8 cellular contexts compared by ENCODE assay signal in the genomic region with DNA sequence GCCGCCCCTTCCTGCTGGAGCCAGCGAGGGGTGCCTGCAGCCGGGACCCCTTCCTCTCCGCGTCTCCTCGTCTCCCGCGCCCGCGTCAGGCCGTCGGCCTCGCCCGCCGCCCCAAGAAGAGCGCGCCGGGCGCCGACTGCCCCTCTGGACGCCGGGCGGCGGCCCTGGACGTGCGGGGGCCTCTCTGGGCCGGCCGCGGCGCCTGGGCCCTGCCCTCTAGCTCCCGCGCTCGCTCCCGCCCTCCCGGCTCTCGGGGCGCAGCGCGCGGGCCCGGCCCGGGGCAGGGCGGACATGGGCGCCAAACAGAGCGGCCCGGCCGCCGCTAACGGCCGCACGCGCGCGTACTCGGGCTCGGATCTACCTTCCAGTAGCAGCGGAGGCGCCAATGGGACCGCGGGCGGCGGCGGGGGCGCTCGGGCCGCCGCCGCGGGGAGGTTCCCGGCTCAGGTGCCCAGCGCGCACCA. TPM values are rescaled to one million over a fixed set of nuclear protein-coding genes. Genes with fewer than 3 reads are reported as not detected.
DNase-seq lines count a peak whose midpoint lies in the region; ATAC-seq and TF ChIP-seq lines count a peak whose summit lies in the region.

No MANE protein-coding gene starts in this region.

- peak overlapping the region; percentile 82 for H3K9ac ChIP-seq in OCI-LY3 (ENCODE audit: low read length)

- peaks cover 23% of the 10 kb centered on the region for H3K4me1 ChIP-seq in OCI-LY3 (ENCODE audit: low read length)

- H3K27me3 ChIP-seq in OCI-LY3 (ENCODE audit: low read depth, low read length): no peaks in the 10 kb centered on the region

- peaks cover 8% of the 10 kb centered on the region for H3K36me3 ChIP-seq in OCI-LY3 (replicated peaks; ENCODE audit: low read depth, low read length)

- 0 out of 2 replicates have a peak, but pooled peaks cover 2% of the 10 kb centered on the region for H4K20me1 ChIP-seq in OCI-LY3 (ENCODE audit: insufficient read depth, low read length)

- H3K27ac ChIP-seq in OCI-LY3 (ENCODE audit: low read length): peak overlapping the region; percentile 82

- no peaks in the 10 kb centered on the region for H3K9me3 ChIP-seq in OCI-LY3 (ENCODE audit: insufficient read depth, low read length)

- peak; percentile 47 for DNase-seq in activated naive CD4-positive, alpha-beta T cell treated with anti-CD3 and anti-CD28 coated beads, Interleukin-2, amount 50 U/mL, for 16 hours
- DNase-seq in Right ventricle myocardium superior (peak; percentile 65), retinal pigment epithelial cell (ENCODE audit: low read depth) (no peak), hepatic stellate cell (ENCODE audit: low spot score) (no peak), NCI-H128 (lab: John Stamatoyannopoulos, UW; ENCODE audit: unreplicated experiment) (no peak)

- H3K79me2 ChIP-seq in OCI-LY3 (ENCODE audit: low read length): peaks cover 40% of the 10 kb centered on the region

- TF ChIP-seq CTCF in OCI-LY3 (IDR thresholded peaks at IDR 0.05; ENCODE audit: low read depth, low read length) (no peak), retinal pigment epithelial cell (conservative IDR thresholded peaks at IDR 0.05; ENCODE audit: low read depth, low read length) (no peak)

- H2AFZ ChIP-seq in OCI-LY3 (ENCODE audit: low read depth, low read length): no peak overlapping the region

- ATAC-seq in GM18519 (IDR thresholded peaks at IDR 0.05; ENCODE audit: low FRiP score, unreplicated experiment) (peak; percentile 9), HG02642 (IDR thresholded peaks at IDR 0.05; ENCODE audit: poor library complexity, unreplicated experiment) (peak; percentile 29), Right ventricle myocardium superior (ENCODE audit: poor library complexity) (peak; percentile 25)

- H3K4me2 ChIP-seq in OCI-LY3 (ENCODE audit: low read length): peak overlapping the region; percentile 32; the same call in 1 of the 2 replicates

- H3K4me3 ChIP-seq in OCI-LY3 (ENCODE audit: low read length) (peak overlapping the region; percentile 87), retinal pigment epithelial cell (ENCODE audit: low read length) (peak overlapping the region; percentile 80)

- intact Hi-C loops in Right ventricle myocardium superior (cut with DNase I): no loop called here

RNA-seq across cellular contexts. Expression of a gene that starts 0.7 kb away (rescaled TPM):
- total RNA-seq in Right ventricle myocardium superior: 7.2 TPM

Comparison
In these comparisons a context has a peak if more than half of its experiments do, and no peak if none do; other contexts are left out.
1. DNase-seq: peak in activated naive CD4-positive, alpha-beta T cell treated with anti-CD3 and anti-CD28 coated beads, Interleukin-2, amount 50 U/mL, for 16 hours (single experiment) and Right ventricle myocardium superior (single experiment); none in retinal pigment epithelial cell (single experiment), hepatic stellate cell (single experiment) and NCI-H128 (single experiment).
2. Peak in every context shown above with its lines, with median percentiles within 50 percentile points of each other: ATAC-seq.